In the genomic region with DNA sequence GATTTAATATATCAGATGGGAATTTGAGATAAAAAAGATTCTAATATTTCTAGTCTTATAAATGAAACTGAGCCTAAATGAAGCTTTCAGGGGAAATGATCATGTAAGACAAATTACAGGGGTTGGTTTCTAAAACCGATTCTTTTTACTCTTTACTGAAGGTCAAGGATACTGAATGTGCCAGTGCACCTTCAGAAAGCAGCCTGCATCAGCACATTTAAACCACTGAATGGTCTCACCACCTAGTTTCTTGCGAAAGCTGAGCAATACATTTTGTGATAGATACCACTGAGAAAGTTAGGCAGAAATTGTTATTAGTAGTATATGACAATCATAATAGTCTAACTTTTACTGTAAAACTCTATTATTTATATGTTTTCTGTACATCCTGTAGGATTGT, we compare ENCODE assay signal across 7 cellular contexts.
"Had no signal": no experiment of that assay in that cellular context is flagged by ENCODE, and none has a peak within 500 bp of the region (broad histone marks: within the 10 kb centered on the region; RNA-seq: fewer than 3 reads in every experiment).

No MANE protein-coding gene starts in this region.

- H3K4me3 ChIP-seq: K562 had no signal

- FAIRE-seq: HepG2, HTR-8/SVneo, K562 had no signal

- H3K27ac ChIP-seq: HL-60 had no signal

- DNase-seq: IMR-90, KBM-7, KG1 had no signal

- ATAC-seq: HepG2, K562 had no signal
